Comparison of ENCODE assay signal across 12 cellular contexts in the genomic region with DNA sequence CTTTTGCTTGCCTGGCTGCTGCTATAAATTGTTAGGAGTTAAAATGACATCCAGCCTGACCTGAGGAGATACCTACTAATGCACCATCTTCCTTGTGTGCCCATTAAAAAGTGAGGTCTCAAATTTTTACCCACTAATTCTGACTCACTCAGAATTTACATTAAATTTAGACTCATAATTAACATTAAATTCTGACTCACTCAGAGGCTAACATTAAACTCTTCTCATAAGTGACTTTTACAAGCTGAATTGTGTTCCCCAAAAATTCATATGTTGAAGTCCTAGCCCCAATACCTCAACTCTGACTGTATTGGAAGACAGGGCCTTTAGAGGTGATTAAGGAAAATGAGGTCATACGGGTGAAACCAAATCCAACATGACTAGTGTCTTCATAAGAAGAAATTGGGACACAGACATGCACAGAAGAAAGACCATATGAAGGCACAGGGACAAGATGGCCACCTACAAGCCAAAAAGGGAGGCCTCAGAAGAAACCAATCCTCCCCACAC.
A peak's percentile ranks its signal among the peaks of the same experiment; 100 is the strongest.
DNase-seq lines count a peak whose midpoint lies in the region; ATAC-seq and TF ChIP-seq lines count a peak whose summit lies in the region.
"Had no signal": no experiment of that assay in that cellular context is flagged by ENCODE, and none has a peak within 500 bp of the region (broad histone marks: within the 10 kb centered on the region; RNA-seq: fewer than 3 reads in every experiment).

No MANE protein-coding gene starts in this region.

- no peaks in the 10 kb centered on the region for H3K27me3 Mint-ChIP-seq in activated naive CD4-positive, alpha-beta T cell treated with anti-CD3 and anti-CD28 coated beads, Interleukin-2, amount 50 U/mL, for 24 hours
- no peaks in the 10 kb centered on the region for H3K27me3 Mint-ChIP-seq in activated naive CD8-positive, alpha-beta T cell treated with anti-CD3 and anti-CD28 coated beads, Interleukin-2, amount 50 U/mL, for 24 hours

- TF ChIP-seq CTCF in KMS-11 (conservative IDR thresholded peaks at IDR 0.05; ENCODE audit: low read depth, low read length) = no peak

- H3K4me1 Mint-ChIP-seq in activated naive CD4-positive, alpha-beta T cell treated with anti-CD3 and anti-CD28 coated beads, Interleukin-2, amount 50 U/mL, for 24 hours = peaks cover 49% of the 10 kb centered on the region
- peaks cover 31% of the 10 kb centered on the region for H3K4me1 Mint-ChIP-seq in activated naive CD8-positive, alpha-beta T cell treated with anti-CD3 and anti-CD28 coated beads, Interleukin-2, amount 50 U/mL, for 24 hours

- no peaks in the 10 kb centered on the region for H3K9me3 Mint-ChIP-seq in activated naive CD4-positive, alpha-beta T cell treated with anti-CD3 and anti-CD28 coated beads, Interleukin-2, amount 50 U/mL, for 24 hours
- no peaks in the 10 kb centered on the region for H3K9me3 Mint-ChIP-seq in activated naive CD8-positive, alpha-beta T cell treated with anti-CD3 and anti-CD28 coated beads, Interleukin-2, amount 50 U/mL, for 24 hours

- peak overlapping the region; percentile 95 for H3K27ac Mint-ChIP-seq in activated naive CD4-positive, alpha-beta T cell treated with anti-CD3 and anti-CD28 coated beads, Interleukin-2, amount 50 U/mL, for 24 hours
- H3K27ac Mint-ChIP-seq in activated naive CD8-positive, alpha-beta T cell treated with anti-CD3 and anti-CD28 coated beads, Interleukin-2, amount 50 U/mL, for 24 hours = peak overlapping the region; percentile 70

- DNase-seq in activated naive CD4-positive, alpha-beta T cell (lab: John Stamatoyannopoulos, UW) = no peak
- no peak for DNase-seq in activated naive CD8-positive, alpha-beta T cell treated with anti-CD3 and anti-CD28 coated beads, Interleukin-2, amount 50 U/mL, for 24 hours
- DNase-seq in kidney tubule cell (ENCODE audit: low spot score) (no peak), NCI-H2171 treated with DMSO at 0.1 percent for 48 hours (lab: John Stamatoyannopoulos, UW) (no peak), midbrain (lab: John Stamatoyannopoulos, UW) (no peak)
- DNase-seq: cortex of kidney, NCI-H2081, NCI-H748 treated with DMSO at 0.1 percent for 48 hours, Peyer's patch had no signal

- no peaks in the 10 kb centered on the region for H3K79me2 ChIP-seq in KMS-11 (ENCODE audit: insufficient read depth, low read depth)

- H3K27me3 ChIP-seq in KMS-11 (ENCODE audit: insufficient read depth, low read depth) = no peaks in the 10 kb centered on the region
- H3K27me3 ChIP-seq: Peyer's patch had no signal

- H3K4me2 ChIP-seq in KMS-11 = peak overlapping the region; percentile 65

- peak overlapping the region; percentile 10; the same call in 1 of the 2 replicates for H3K9ac ChIP-seq in KMS-11

- peak overlapping the region; percentile 19 for H3K4me3 Mint-ChIP-seq in activated naive CD4-positive, alpha-beta T cell treated with anti-CD3 and anti-CD28 coated beads, Interleukin-2, amount 50 U/mL, for 24 hours
- no peak overlapping the region for H3K4me3 Mint-ChIP-seq in activated naive CD8-positive, alpha-beta T cell treated with anti-CD3 and anti-CD28 coated beads, Interleukin-2, amount 50 U/mL, for 24 hours

- no peak overlapping the region for H2AFZ ChIP-seq in KMS-11 (ENCODE audit: low read depth)

- peak overlapping the region; percentile 80 for H3K27ac ChIP-seq in KMS-11

- no peak overlapping the region for H3K4me3 ChIP-seq in KMS-11 (IDR thresholded peaks at IDR 0.05; ENCODE audit: insufficient read depth, low read depth, low read length)
- H3K4me3 ChIP-seq: Peyer's patch had no signal

- peaks cover 77% of the 10 kb centered on the region for H3K4me1 ChIP-seq in KMS-11 (ENCODE audit: low read depth, poor library complexity, severe bottlenecking)

- H4K20me1 ChIP-seq in KMS-11 (ENCODE audit: insufficient read depth) = no peaks in the 10 kb centered on the region

- H3K36me3 Mint-ChIP-seq in activated naive CD4-positive, alpha-beta T cell treated with anti-CD3 and anti-CD28 coated beads, Interleukin-2, amount 50 U/mL, for 24 hours = peaks cover 31% of the 10 kb centered on the region
- H3K36me3 Mint-ChIP-seq in activated naive CD8-positive, alpha-beta T cell treated with anti-CD3 and anti-CD28 coated beads, Interleukin-2, amount 50 U/mL, for 24 hours (ENCODE audit: low read depth) = peaks cover 57% of the 10 kb centered on the region

- H3K36me3 ChIP-seq in KMS-11 (ENCODE audit: insufficient read depth) = no peaks in the 10 kb centered on the region; the same call in 1 of the 2 replicates

- ATAC-seq in activated naive CD8-positive, alpha-beta T cell treated with anti-CD3 and anti-CD28 coated beads, Interleukin-2, amount 50 U/mL, for 24 hours = peak; percentile 72
- ATAC-seq in GM21526 (IDR thresholded peaks at IDR 0.05; ENCODE audit: low FRiP score, unreplicated experiment) = no peak
